Comparison of ENCODE assay signal across 16 cellular contexts in the genomic region with DNA sequence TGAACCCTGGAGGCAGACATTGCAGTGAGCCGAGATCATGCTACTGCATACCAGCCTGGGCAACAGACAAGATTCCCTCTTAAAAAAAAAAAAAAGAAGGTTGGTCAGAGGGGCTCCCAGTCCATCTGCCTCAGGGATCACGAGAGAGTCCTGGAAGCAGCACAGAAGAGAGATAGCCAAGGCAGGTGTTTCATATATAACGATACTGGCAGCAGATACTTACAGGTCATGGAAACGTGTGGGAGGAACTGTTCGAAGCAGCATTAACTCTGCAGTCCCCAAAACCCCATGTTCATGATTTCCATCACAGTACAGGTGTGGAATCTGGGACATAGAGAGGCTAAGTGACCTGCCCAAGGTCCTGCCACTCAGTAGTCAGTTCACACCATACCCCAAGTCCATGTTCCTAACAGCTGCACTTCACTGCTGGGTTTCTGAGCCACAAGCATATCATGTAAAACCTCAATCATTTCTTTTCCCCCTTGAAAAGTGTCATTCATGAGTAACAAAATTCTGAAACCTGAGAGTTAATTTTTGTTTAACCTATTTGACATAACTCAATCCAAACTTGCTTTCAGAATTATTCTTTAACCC. TPM values are rescaled to one million over a fixed set of nuclear protein-coding genes. Genes with fewer than 3 reads are reported as not detected.
DNase-seq lines count a peak whose midpoint lies in the region; ATAC-seq, FAIRE-seq and TF ChIP-seq lines count a peak whose summit lies in the region.
"Had no signal": no experiment of that assay in that cellular context is flagged by ENCODE, and none has a peak within 500 bp of the region (broad histone marks: within the 10 kb centered on the region; RNA-seq: fewer than 3 reads in every experiment).

No MANE protein-coding gene starts in this region.

- TF ChIP-seq POLR2A in breast epithelium (IDR thresholded peaks at IDR 0.05) (no peak), uterus (IDR thresholded peaks at IDR 0.05) (no peak)

- H3K36me3 Mint-ChIP-seq in activated CD4-positive, alpha-beta T cell treated with anti-CD3 and anti-CD28 coated beads for 36 hours (ENCODE audit: low read depth): peaks cover 34% of the 10 kb centered on the region
- H3K36me3 Mint-ChIP-seq in MCF 10A (ENCODE audit: insufficient read depth, unreplicated experiment) (peaks cover 83% of the 10 kb centered on the region), mesothelial cell of epicardium (peaks cover 34% of the 10 kb centered on the region)

- H3K4me1 ChIP-seq in breast epithelium (peaks cover 2 to 7% of the 10 kb centered on the region in 2 donors), uterus (peaks cover 3 to 10% of the 10 kb centered on the region in 2 donors)

- FAIRE-seq in GM19239 (lab: Jason Lieb, UNC): no peak
- FAIRE-seq: HTR-8/SVneo had no signal

- no peaks in the 10 kb centered on the region for H3K27me3 ChIP-seq in breast epithelium
- no peaks in the 10 kb centered on the region for H3K27me3 ChIP-seq in uterus
- H3K27me3 ChIP-seq: BLaER1 treated with 17β-estradiol and CSF1 and Interleukin-3, amounts not matched to agents 10 nM and 100 nM had no signal

- intact Hi-C loops in activated CD4-positive, alpha-beta T cell treated with anti-CD3 and anti-CD28 coated beads for 36 hours (cut with DNase I, micrococcal nuclease): no loop called here
- intact Hi-C loops in MCF 10A (cut with micrococcal nuclease) (no loop called here), breast epithelium (cut with DNase I; ENCODE audit: low total_unique reads) (no loop called here), uterus (cut with DNase I; ENCODE audit: low total_unique reads) (no loop called here)

- CTCF ChIA-PET in activated CD4-positive, alpha-beta T cell treated with anti-CD3 and anti-CD28 coated beads for 36 hours (lab: Charles Lee): interaction anchor here (0.7 to 2.0 kb wide), 2 partner anchors 17 to 28 kb away, joined by 4 read pairs; no protein-coding TSS in a partner anchor
- CTCF ChIA-PET in MCF 10A (lab: Yijun Ruan, JAX): no interaction called here

- no peak for DNase-seq in activated CD4-positive, alpha-beta T cell treated with anti-CD3 and anti-CD28 coated beads for 36 hours
- DNase-seq in activated CD4-positive, alpha-beta T cell treated with anti-CD3 and anti-CD28 coated beads for 4 hours: no peak
- DNase-seq in MCF 10A (ENCODE audit: unreplicated experiment) (no peak), breast epithelium (ENCODE audit: low spot score in 2 of 2) (no peak), mesothelial cell of epicardium (ENCODE audit: low spot score in 2 of 2, unreplicated experiment in 2 of 2) (no peak), uterus (no peak), GM19239 (ENCODE audit: insufficient read length, low spot score) (no peak), mesenteric fat pad (ENCODE audit: low spot score) (no peak)
- DNase-seq: 8988T, GOT3, NCI-H1436 treated with DMSO at 0.1 percent for 48 hours, NCI-H2081 treated with DMSO at 0.1 percent for 48 hours, NCI-H2227 treated with DMSO at 0.1 percent for 48 hours, NCI-H526 treated with DMSO at 0.1 percent for 48 hours had no signal

- H3K4me3 ChIP-seq in breast epithelium (no peak overlapping the region), uterus (no peak overlapping the region)
- H3K4me3 ChIP-seq: BLaER1 treated with 17β-estradiol and CSF1 and Interleukin-3, amounts not matched to agents 10 nM and 100 nM had no signal

- H3K27ac ChIP-seq in breast epithelium (no peak overlapping the region), uterus (peak overlapping the region; percentile 20 to 51)

- peak overlapping the region; percentile 74 for H3K27ac Mint-ChIP-seq in activated CD4-positive, alpha-beta T cell treated with anti-CD3 and anti-CD28 coated beads for 36 hours
- peak overlapping the region; percentile 12 for H3K27ac Mint-ChIP-seq in MCF 10A (ENCODE audit: low read depth, unreplicated experiment)
- peak overlapping the region; percentile 47 for H3K27ac Mint-ChIP-seq in mesothelial cell of epicardium

- H3K9me3 Mint-ChIP-seq in activated CD4-positive, alpha-beta T cell treated with anti-CD3 and anti-CD28 coated beads for 36 hours (ENCODE audit: low read depth): no peaks in the 10 kb centered on the region
- H3K9me3 Mint-ChIP-seq in MCF 10A (ENCODE audit: unreplicated experiment) (no peaks in the 10 kb centered on the region), mesothelial cell of epicardium (peaks cover 4% of the 10 kb centered on the region)

- H3K4me1 Mint-ChIP-seq in activated CD4-positive, alpha-beta T cell treated with anti-CD3 and anti-CD28 coated beads for 36 hours: peaks cover 46% of the 10 kb centered on the region
- H3K4me1 Mint-ChIP-seq in MCF 10A (ENCODE audit: insufficient read depth, unreplicated experiment): peaks cover 20% of the 10 kb centered on the region
- H3K4me1 Mint-ChIP-seq in mesothelial cell of epicardium: peaks cover 19% of the 10 kb centered on the region

- H3K36me3 ChIP-seq in breast epithelium: no peaks in the 10 kb centered on the region
- no peaks in the 10 kb centered on the region for H3K36me3 ChIP-seq in uterus

- TF ChIP-seq CTCF in MCF 10A (IDR thresholded peaks at IDR 0.05; ENCODE audit: unreplicated experiment): no peak
- no peak for TF ChIP-seq CTCF in breast epithelium (IDR thresholded peaks at IDR 0.05)
- no peak for TF ChIP-seq CTCF in mesothelial cell of epicardium (IDR thresholded peaks at IDR 0.05; ENCODE audit: unreplicated experiment)
- no peak for TF ChIP-seq CTCF in uterus (IDR thresholded peaks at IDR 0.05)

- BruUV-seq in MCF 10A (replicated peaks; lab: Mats Ljungman, UMichigan): no TSS peak

- no peaks in the 10 kb centered on the region for H3K27me3 Mint-ChIP-seq in activated CD4-positive, alpha-beta T cell treated with anti-CD3 and anti-CD28 coated beads for 36 hours
- H3K27me3 Mint-ChIP-seq in MCF 10A (ENCODE audit: insufficient read depth, unreplicated experiment): no peaks in the 10 kb centered on the region
- H3K27me3 Mint-ChIP-seq in mesothelial cell of epicardium (ENCODE audit: low read depth): no peaks in the 10 kb centered on the region

- peak; percentile 70 for ATAC-seq in activated CD4-positive, alpha-beta T cell treated with anti-CD3 and anti-CD28 coated beads for 36 hours

- POLR2A ChIA-PET in activated CD4-positive, alpha-beta T cell treated with anti-CD3 and anti-CD28 coated beads for 36 hours (lab: Charles Lee): no interaction called here
- POLR2A ChIA-PET in MCF 10A (lab: Yijun Ruan, JAX): no interaction called here

- H3K9me3 ChIP-seq in breast epithelium (no peaks in the 10 kb centered on the region), uterus (no peaks in the 10 kb centered on the region)
- H3K9me3 ChIP-seq: BLaER1 treated with 17β-estradiol and CSF1 and Interleukin-3, amounts not matched to agents 10 nM and 100 nM had no signal

- H3K4me3 Mint-ChIP-seq in activated CD4-positive, alpha-beta T cell treated with anti-CD3 and anti-CD28 coated beads for 36 hours: no peak overlapping the region
- H3K4me3 Mint-ChIP-seq in MCF 10A (ENCODE audit: unreplicated experiment) (no peak overlapping the region), mesothelial cell of epicardium (no peak overlapping the region)

RNA-seq across cellular contexts. Expression of gene CDK2AP1, which starts 16.7 kb away (rescaled TPM):
- 10 to 100 TPM; 69.3 to 77.6 TPM for total RNA-seq in activated CD4-positive, alpha-beta T cell treated with anti-CD3 and anti-CD28 coated beads for 36 hours
- 84.6 and 88.6 TPM in 2 replicates for total RNA-seq in MCF 10A (2022)
- total RNA-seq in breast epithelium: 100 to 1,000 TPM in 2 of 3 donors, 10 to 100 TPM in 1; 81.3 to 133 (median 118) TPM
- 108 to 117 TPM (median 113 TPM) in 3 replicates for total RNA-seq in mesothelial cell of epicardium
- total RNA-seq in uterus: 100 to 1,000 TPM in 2 of 4 donors, 10 to 100 TPM in 2; 54.3 to 120 (median 89.9) TPM
- total RNA-seq in mesenteric fat pad: 105 TPM

RNA-seq across cellular contexts. Expression of gene MTRFR, which starts 21.7 kb away (rescaled TPM):
- total RNA-seq in activated CD4-positive, alpha-beta T cell treated with anti-CD3 and anti-CD28 coated beads for 36 hours: 10 to 100 TPM; 31.1 to 34.7 TPM
- total RNA-seq in MCF 10A (2022) (21.9 and 26.5 TPM in 2 replicates), breast epithelium (1 to 10 TPM; 5.6 to 8.8 (median 8.6) TPM), mesothelial cell of epicardium (15.3 to 16.6 TPM (median 15.7 TPM) in 3 replicates), uterus (10 to 100 TPM in 2 of 4 donors, 1 to 10 TPM in 1, under 1 TPM in 1; 0.51 to 18.9 (median 8.3) TPM), mesenteric fat pad (5.4 TPM)

RNA-seq across cellular contexts. Expression of gene MPHOSPH9, which starts 22.0 kb away (rescaled TPM):
- 100 to 1,000 TPM in 1 of 2 experiments, 10 to 100 TPM in 1; 94.0 to 128 TPM for total RNA-seq in activated CD4-positive, alpha-beta T cell treated with anti-CD3 and anti-CD28 coated beads for 36 hours
- 27.5 and 40.4 TPM in 2 replicates for total RNA-seq in MCF 10A (2022)
- 10 to 100 TPM; 19.0 to 28.6 (median 21.7) TPM for total RNA-seq in breast epithelium
- 35.7 to 40.9 TPM (median 36.5 TPM) in 3 replicates for total RNA-seq in mesothelial cell of epicardium
- 100 to 1,000 TPM in 2 of 4 donors, 10 to 100 TPM in 2; 21.3 to 124 (median 75.1) TPM for total RNA-seq in uterus
- 12.8 TPM for total RNA-seq in mesenteric fat pad

Comparison
In these comparisons a context has a peak if more than half of its experiments do, and no peak if none do; other contexts are left out.
1. H3K27ac Mint-ChIP-seq: peak in every context shown above with its lines; median percentile 74 in activated CD4-positive, alpha-beta T cell treated with anti-CD3 and anti-CD28 coated beads for 36 hours; 47 in mesothelial cell of epicardium; 12 in MCF 10A.
2. H3K27ac ChIP-seq: peak in uterus (2 of 2); none in breast epithelium (0 of 2).